ENCODE assay signal across 8 cellular contexts in genomic region chr12:68610435-68611093, GRCh38.
A peak's percentile ranks its signal among the peaks of the same experiment; 100 is the strongest.
DNase-seq lines count a peak whose midpoint lies in the region; ATAC-seq and TF ChIP-seq lines count a peak whose summit lies in the region.

Gene RAP1B, plus strand, starts transcription at chr12:68610899. Its CDS starts 37,826 bp downstream, at chr12:68648725.

- no peak for TF ChIP-seq CTCF in OCI-LY1 (IDR thresholded peaks at IDR 0.05; ENCODE audit: low read length)

- H3K4me1 ChIP-seq in HUES6 (ENCODE audit: control insufficient read depth, insufficient read depth, low read length) (peaks cover 30% of the 10 kb centered on the region), OCI-LY1 (ENCODE audit: insufficient read depth, low read length, severe bottlenecking) (peaks cover 43% of the 10 kb centered on the region)

- ATAC-seq in GM21447 (IDR thresholded peaks at IDR 0.05; ENCODE audit: unreplicated experiment): peak; percentile 75

- H3K27me3 ChIP-seq in HUES6 (ENCODE audit: control insufficient read depth, insufficient read depth, low read length): no peaks in the 10 kb centered on the region
- no peaks in the 10 kb centered on the region for H3K27me3 ChIP-seq in OCI-LY1 (ENCODE audit: insufficient read depth, low read length)

- H3K4me3 ChIP-seq in HUES6 (ENCODE audit: low read depth, low read length) (peak within 1 kb of the TSS; percentile 94), OCI-LY1 (ENCODE audit: low read depth, low read length, poor library complexity, severe bottlenecking) (peak within 1 kb of the TSS; percentile 83)

- no peaks in the 10 kb centered on the region for H3K9me2 ChIP-seq in OCI-LY1 (ENCODE audit: low read depth, low read length)

- no peaks in the 10 kb centered on the region for H3F3A ChIP-seq in OCI-LY1 (ENCODE audit: insufficient read depth, low read length)

- DNase-seq in D341Med (ENCODE audit: low spot score): peak; percentile 99
- peak; percentile 87 for DNase-seq in activated T-cell treated with anti-CD3 and anti-CD28 coated beads for 1 hour (ENCODE audit: low read depth)
- DNase-seq in epidermal melanocyte (ENCODE audit: insufficient read length, low spot score): peak; percentile 62
- DNase-seq in middle frontal gyrus (ENCODE audit: extremely low spot score, low spot score): peak; percentile 87
- peak; percentile 73 to 80 for DNase-seq in stimulated activated CD8-positive, alpha-beta memory T cell treated with anti-CD3 and anti-CD28 coated beads, Interleukin-2, amount 100 ng/mL, for 1 hour (ENCODE audit: low read depth in 2 of 2)

- H3K4me2 ChIP-seq in OCI-LY1 (ENCODE audit: low read length): peak within 1 kb of the TSS; percentile 93

- H3K9ac ChIP-seq in HUES6 (ENCODE audit: low read length) (peak within 1 kb of the TSS; percentile 98), OCI-LY1 (ENCODE audit: low read length) (peak within 1 kb of the TSS; percentile 91)

- H3K79me2 ChIP-seq in OCI-LY1 (ENCODE audit: insufficient read depth, low read length): peaks cover 43% of the 10 kb centered on the region

- H4K20me1 ChIP-seq in OCI-LY1 (ENCODE audit: insufficient read depth, low read length): no peaks in the 10 kb centered on the region

- H3K36me3 ChIP-seq in HUES6 (ENCODE audit: control insufficient read depth, insufficient read depth, low read length): peaks cover 4% of the 10 kb centered on the region; the same call in 1 of the 2 replicates
- H3K36me3 ChIP-seq in OCI-LY1 (ENCODE audit: insufficient read depth, low read length): peaks cover 5% of the 10 kb centered on the region; the same call in 1 of the 2 replicates

- H3K27ac ChIP-seq in HUES6 (ENCODE audit: low read depth, low read length) (peak within 1 kb of the TSS; percentile 95), OCI-LY1 (ENCODE audit: low read depth, low read length, poor library complexity, severe bottlenecking) (peak within 1 kb of the TSS; percentile 84)

- no peaks in the 10 kb centered on the region for H3K9me3 ChIP-seq in HUES6 (ENCODE audit: control insufficient read depth, insufficient read depth, low read depth, low read length)
- no peaks in the 10 kb centered on the region for H3K9me3 ChIP-seq in OCI-LY1 (ENCODE audit: low read length)

- H2AFZ ChIP-seq in OCI-LY1 (ENCODE audit: low read length): peak within 1 kb of the TSS; percentile 52

Comparison
In these comparisons a context has a peak if more than half of its experiments do, and no peak if none do; other contexts are left out.
1. Peak in every context shown above with its lines: DNase-seq, ATAC-seq, H3K4me3 ChIP-seq and H3K27ac ChIP-seq.